ENCODE assay signal across 25 cellular contexts in the genomic region with DNA sequence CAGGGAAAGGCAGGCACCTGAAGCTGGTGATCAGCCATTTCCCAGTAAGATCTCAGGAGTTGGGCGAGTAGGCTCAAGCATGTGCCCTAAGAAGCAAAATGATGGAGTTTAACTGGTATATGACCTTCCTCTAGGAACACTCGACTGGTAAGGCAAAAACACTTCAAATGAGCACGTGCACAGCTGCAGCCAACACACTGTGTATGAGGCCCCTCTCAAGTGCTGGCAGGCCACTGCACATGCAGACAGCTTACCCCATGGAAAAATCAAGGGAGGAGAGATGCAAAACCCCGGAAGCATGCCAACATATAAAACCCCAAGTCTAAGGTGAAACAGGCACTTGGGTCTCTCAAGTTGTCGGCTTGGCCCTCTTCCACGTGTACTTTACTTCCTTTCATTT.
"Had no signal": no experiment of that assay in that cellular context is flagged by ENCODE, and none has a peak within 500 bp of the region (broad histone marks: within the 10 kb centered on the region; RNA-seq: fewer than 3 reads in every experiment).

No MANE protein-coding gene starts in this region.

- H3K4me3 Mint-ChIP-seq: immature natural killer cell, memory B cell had no signal

- H3K27me3 ChIP-seq: dorsolateral prefrontal cortex, esophagus muscularis mucosa, gastrocnemius medialis, heart right ventricle, hepatocyte had no signal

- H3K4me1 Mint-ChIP-seq: immature natural killer cell had no signal

- H3K4me3 ChIP-seq: coronary artery, dorsolateral prefrontal cortex, esophagus muscularis mucosa, gastrocnemius medialis, heart right ventricle, hepatocyte, lung had no signal

- H3K9me3 ChIP-seq: esophagus muscularis mucosa, gastrocnemius medialis had no signal

- H3K27me3 Mint-ChIP-seq: memory B cell had no signal

- DNase-seq: dermis blood vessel endothelial cell; dorsolateral prefrontal cortex; effector CD4-positive, alpha-beta T cell; effector memory CD4-positive, alpha-beta T cell; foreskin melanocyte; gastrocnemius medialis; glutamatergic neuron; head of caudate nucleus; heart right ventricle; hypothalamus; immature natural killer cell; islet precursor cell; kidney; kidney glomerular epithelial cell; left colon; left ventricle myocardium superior; mammary epithelial cell; mesendoderm; midbrain had no signal

- ATAC-seq: gastrocnemius medialis, heart right ventricle, left colon, left lobe of liver, left ventricle myocardium superior had no signal

- H3K27ac ChIP-seq: coronary artery, dorsolateral prefrontal cortex, esophagus muscularis mucosa, gastrocnemius medialis, heart right ventricle, hepatocyte had no signal
